Comparison of ENCODE assay signal across 8 cellular contexts in genomic region chr4:44725861-44726820, GRCh38. TPM values are rescaled to one million over a fixed set of nuclear protein-coding genes. Genes with fewer than 3 reads are reported as not detected.
DNase-seq lines count a peak whose midpoint lies in the region; ATAC-seq and TF ChIP-seq lines count a peak whose summit lies in the region.

Gene GNPDA2 (minus strand): TSS chr4:44726556. CDS start chr4:44722207, 4,349 bp downstream.

- peak within 1 kb of the TSS; percentile 56 for H3K4me3 ChIP-seq in kidney epithelial cell (ENCODE audit: low read depth, low read length)

- peak; percentile 95 for ATAC-seq in GM19023 (IDR thresholded peaks at IDR 0.05; ENCODE audit: unreplicated experiment)
- peak; percentile 94 for ATAC-seq in HG03280 (IDR thresholded peaks at IDR 0.05; ENCODE audit: unreplicated experiment)

- no peaks in the 10 kb centered on the region for H3K27me3 ChIP-seq in kidney epithelial cell (ENCODE audit: control insufficient read depth, insufficient read depth, low read length)

- TF ChIP-seq CTCF in kidney epithelial cell (IDR thresholded peaks at IDR 0.05; ENCODE audit: insufficient read depth, low read length, poor library complexity, severe bottlenecking), result peak; percentile 10

- no peaks in the 10 kb centered on the region for H3K36me3 ChIP-seq in kidney epithelial cell (ENCODE audit: control insufficient read depth, insufficient read depth, low read length)

- DNase-seq in AG08396 (ENCODE audit: low spot score) (peak; percentile 94), NCI-H345 (lab: John Stamatoyannopoulos, UW) (peak; percentile 84), cerebellum (ENCODE audit: low spot score) (peak; percentile 87), kidney epithelial cell (ENCODE audit: low read depth) (peak; percentile 41)
- peak; percentile 68 for DNase-seq in activated CD4-positive, alpha-beta T cell treated with anti-CD3 and anti-CD28 coated beads for 1 hour
- peak; percentile 68 to 74 for DNase-seq in stimulated activated CD4-positive, alpha-beta T cell treated with anti-CD3 and anti-CD28 coated beads, Interleukin-15, amount 100 ng/mL, for 48 hours (ENCODE audit: low read depth in 2 of 2)

RNA-seq across cellular contexts. Expression of gene GNPDA2, which starts in this region (rescaled TPM):
- total RNA-seq in cerebellum, result 39.9 TPM
- 18.5 and 21.3 TPM in 2 replicates for total RNA-seq in kidney epithelial cell

Comparison
In these comparisons a context has a peak if more than half of its experiments do, and no peak if none do; other contexts are left out.
1. Peak in every context shown above with its lines: DNase-seq, ATAC-seq and H3K4me3 ChIP-seq.
2. DNase-seq: peak in every context shown above with its lines; median percentile 94 in AG08396; 87 in cerebellum; 84 in NCI-H345; 71 in stimulated activated CD4-positive, alpha-beta T cell treated with anti-CD3 and anti-CD28 coated beads, Interleukin-15, amount 100 ng/mL, for 48 hours; 68 in activated CD4-positive, alpha-beta T cell treated with anti-CD3 and anti-CD28 coated beads for 1 hour; 41 in kidney epithelial cell.